Comparison of ENCODE assay signal across 14 cellular contexts in genomic region chr20:41213150-41213820, GRCh38.
A peak's percentile ranks its signal among the peaks of the same experiment; 100 is the strongest.
DNase-seq lines count a peak whose midpoint lies in the region; ATAC-seq and TF ChIP-seq lines count a peak whose summit lies in the region.
"Had no signal": no experiment of that assay in that cellular context is flagged by ENCODE, and none has a peak within 500 bp of the region (broad histone marks: within the 10 kb centered on the region; RNA-seq: fewer than 3 reads in every experiment).

No MANE protein-coding gene starts in this region.

- no peak overlapping the region for H3K4me3 ChIP-seq in osteoblast (ENCODE audit: insufficient read depth, low read length)
- H3K4me3 ChIP-seq in naive thymus-derived CD4-positive, alpha-beta T cell (ENCODE audit: low read length): no peak overlapping the region

- H3K27ac ChIP-seq in osteoblast (ENCODE audit: low read depth, low read length): peak overlapping the region; percentile 15
- no peak overlapping the region for H3K27ac ChIP-seq in naive thymus-derived CD4-positive, alpha-beta T cell (ENCODE audit: low read depth, low read length)
- H3K27ac ChIP-seq: VCaP had no signal

- no peaks in the 10 kb centered on the region for H3K27me3 ChIP-seq in osteoblast (ENCODE audit: insufficient read depth, low read length)
- H3K27me3 ChIP-seq in naive thymus-derived CD4-positive, alpha-beta T cell (ENCODE audit: control insufficient read depth in 2 of 2, insufficient read depth in 2 of 2, low read length in 2 of 2): no peaks in the 10 kb centered on the region

- H3K9me3 Mint-ChIP-seq in naive thymus-derived CD4-positive, alpha-beta T cell: peaks cover 0 to 2% (median 0%) of the 10 kb centered on the region in 11 donors
- H3K9me3 Mint-ChIP-seq: memory B cell; stimulated activated memory B cell treated with anti-CD40 and anti-IgM and Interleukin-4, amounts not matched to agents 10 μg/mL and 1 μg/mL and 100 μg/mL, for 72 hours had no signal

- DNase-seq in GM03348 (ENCODE audit: low spot score) (peak; percentile 22), NCI-H2227 (lab: John Stamatoyannopoulos, UW; ENCODE audit: unreplicated experiment) (peak; percentile 20), dermis blood vessel endothelial cell (peak; percentile 54), osteoblast (ENCODE audit: insufficient read length, low spot score, missing footprints) (peak; percentile 59)
- no peak for DNase-seq in naive thymus-derived CD4-positive, alpha-beta T cell
- no peak for DNase-seq in activated T-cell treated with anti-CD3 and anti-CD28 coated beads, Interleukin-2, amount 50 U/mL, for 1 hour
- DNase-seq: activated gamma-delta T cell treated with Interleukin-2 at 50 U/mL for 16 hours, DMS79 treated with DMSO at 0.1 percent for 48 hours, KG1 had no signal

- CTCF ChIA-PET in naive thymus-derived CD4-positive, alpha-beta T cell (lab: Charles Lee): interaction anchor here (1.3 kb wide), 1 partner anchor 12 kb away, joined by 3 read pairs; no protein-coding TSS in a partner anchor

- peak overlapping the region; percentile 20 for H3K4me2 ChIP-seq in osteoblast (ENCODE audit: insufficient read depth, low read length)

- peak overlapping the region in 2 of 9 donors; percentile 2 to 22 for H3K27ac Mint-ChIP-seq in naive thymus-derived CD4-positive, alpha-beta T cell
- H3K27ac Mint-ChIP-seq: memory B cell; stimulated activated memory B cell treated with anti-CD40 and anti-IgM and Interleukin-4, amounts not matched to agents 10 μg/mL and 1 μg/mL and 100 μg/mL, for 72 hours had no signal

- POLR2A ChIA-PET in naive thymus-derived CD4-positive, alpha-beta T cell (lab: Charles Lee): interaction anchor here (0.7 kb wide), 1 partner anchor 32 kb away, joined by 3 read pairs; no protein-coding TSS in a partner anchor

- H3K36me3 Mint-ChIP-seq in naive thymus-derived CD4-positive, alpha-beta T cell: peaks cover 0 to 4% (median 0%) of the 10 kb centered on the region in 5 donors
- H3K36me3 Mint-ChIP-seq: memory B cell had no signal

- ATAC-seq in GM18498 (IDR thresholded peaks at IDR 0.05; ENCODE audit: unreplicated experiment): no peak
- ATAC-seq in naive thymus-derived CD4-positive, alpha-beta T cell: no peak
- no peak for ATAC-seq in HG02571 (IDR thresholded peaks at IDR 0.05; ENCODE audit: unreplicated experiment)
- ATAC-seq: stimulated activated memory B cell treated with anti-CD40 and anti-IgM and Interleukin-4, amounts not matched to agents 10 μg/mL and 1 μg/mL and 100 μg/mL, for 72 hours had no signal

- peaks cover 15% of the 10 kb centered on the region for H4K20me1 ChIP-seq in osteoblast (ENCODE audit: insufficient read depth, low read length)

- peaks cover 44% of the 10 kb centered on the region for H3K79me2 ChIP-seq in osteoblast (ENCODE audit: insufficient read depth, low read length)

- H3K4me1 ChIP-seq in osteoblast (ENCODE audit: insufficient read depth, low read length): peaks cover 11% of the 10 kb centered on the region
- H3K4me1 ChIP-seq in naive thymus-derived CD4-positive, alpha-beta T cell (ENCODE audit: control insufficient read depth in 2 of 2, insufficient read depth in 2 of 2, low read length in 2 of 2): no peaks in the 10 kb centered on the region

- H2AFZ ChIP-seq in osteoblast (ENCODE audit: low read length): no peak overlapping the region

- TF ChIP-seq CTCF in osteoblast (IDR thresholded peaks at IDR 0.05; ENCODE audit: extremely low read depth, low read depth, low read length): no peak

- H3K9me3 ChIP-seq in osteoblast (ENCODE audit: low read depth, low read length): no peaks in the 10 kb centered on the region
- H3K9me3 ChIP-seq in naive thymus-derived CD4-positive, alpha-beta T cell (ENCODE audit: control insufficient read depth in 2 of 3, low read length in 3 of 3): no peaks in the 10 kb centered on the region

- H3K36me3 ChIP-seq in osteoblast (ENCODE audit: insufficient read depth, low read length): no peaks in the 10 kb centered on the region
- no peaks in the 10 kb centered on the region for H3K36me3 ChIP-seq in naive thymus-derived CD4-positive, alpha-beta T cell (ENCODE audit: control insufficient read depth in 2 of 3, insufficient read depth in 3 of 3, low read length in 3 of 3)

- H3K27me3 Mint-ChIP-seq in naive thymus-derived CD4-positive, alpha-beta T cell: peaks cover 0 to 4% (median 0%) of the 10 kb centered on the region in 5 donors
- H3K27me3 Mint-ChIP-seq: memory B cell; stimulated activated memory B cell treated with anti-CD40 and anti-IgM and Interleukin-4, amounts not matched to agents 10 μg/mL and 1 μg/mL and 100 μg/mL, for 72 hours had no signal

- H3K4me1 Mint-ChIP-seq in naive thymus-derived CD4-positive, alpha-beta T cell: peaks cover 3 to 14% (median 9%) of the 10 kb centered on the region in 7 donors
- H3K4me1 Mint-ChIP-seq: memory B cell; stimulated activated memory B cell treated with anti-CD40 and anti-IgM and Interleukin-4, amounts not matched to agents 10 μg/mL and 1 μg/mL and 100 μg/mL, for 72 hours had no signal

- no peak overlapping the region for H3K4me3 Mint-ChIP-seq in naive thymus-derived CD4-positive, alpha-beta T cell
- H3K4me3 Mint-ChIP-seq: memory B cell; stimulated activated memory B cell treated with anti-CD40 and anti-IgM and Interleukin-4, amounts not matched to agents 10 μg/mL and 1 μg/mL and 100 μg/mL, for 72 hours had no signal

- intact Hi-C loops in naive thymus-derived CD4-positive, alpha-beta T cell (cut with micrococcal nuclease): no loop called here

Comparison
In these comparisons a context has a peak if more than half of its experiments do, and no peak if none do; other contexts are left out.
1. DNase-seq: peak in GM03348 (single experiment), NCI-H2227 (single experiment), dermis blood vessel endothelial cell (single experiment) and osteoblast (single experiment); none in naive thymus-derived CD4-positive, alpha-beta T cell (0 of 9) and activated T-cell treated with anti-CD3 and anti-CD28 coated beads, Interleukin-2, amount 50 U/mL, for 1 hour (single experiment).